In the genomic region with DNA sequence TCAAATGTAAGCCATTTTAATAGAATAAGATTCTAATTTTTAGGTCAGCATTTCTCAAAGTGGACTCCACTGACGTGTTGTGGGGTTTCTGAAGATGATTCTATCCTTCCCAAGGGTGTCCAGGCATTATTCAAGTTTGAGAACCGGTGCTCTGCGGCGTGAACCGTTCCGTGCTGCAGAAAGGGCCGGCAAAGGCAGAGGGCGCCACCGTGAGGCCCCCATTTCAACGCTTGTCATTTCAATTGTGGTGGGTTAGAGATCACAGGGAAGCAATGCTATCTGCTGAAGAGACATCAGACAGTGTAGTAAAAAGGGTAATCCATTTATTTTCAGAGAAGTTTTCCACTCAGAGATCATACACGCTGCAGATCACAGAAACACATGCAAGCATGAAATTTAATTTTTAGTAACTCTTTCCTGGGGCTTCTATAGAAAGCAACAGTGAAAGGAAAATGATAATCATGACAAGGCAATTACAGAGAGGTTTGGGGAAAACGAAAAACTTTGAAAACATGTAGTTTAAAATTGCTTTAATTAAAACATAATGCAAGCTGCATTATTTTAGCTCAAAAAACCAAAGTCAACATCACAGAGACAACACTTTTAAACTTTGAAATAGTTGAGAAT, we compare ENCODE assay signal across 8 cellular contexts.
DNase-seq lines count a peak whose midpoint lies in the region; ATAC-seq and TF ChIP-seq lines count a peak whose summit lies in the region.

No MANE protein-coding gene starts in this region.

- H3K27me3 ChIP-seq in PC-9 (ENCODE audit: insufficient read depth, low read depth) = no peaks in the 10 kb centered on the region

- ATAC-seq in HG03432 (IDR thresholded peaks at IDR 0.05; ENCODE audit: unreplicated experiment) = peak; percentile 79
- no peak for ATAC-seq in HG02885 (IDR thresholded peaks at IDR 0.05; ENCODE audit: poor library complexity, unreplicated experiment)
- ATAC-seq in GM19467 (IDR thresholded peaks at IDR 0.05; ENCODE audit: unreplicated experiment) = no peak

- no peak overlapping the region for H3K27ac Mint-ChIP-seq in nephron progenitor cell

- no peak overlapping the region for H3K4me3 Mint-ChIP-seq in nephron progenitor cell

- no peaks in the 10 kb centered on the region for H4K20me1 ChIP-seq in PC-9 (ENCODE audit: insufficient read depth)

- CTCF ChIA-PET in PC-9 (lab: Charles Lee) = no interaction called here

- no peaks in the 10 kb centered on the region for H3K79me2 ChIP-seq in PC-9 (ENCODE audit: low read depth)

- intact Hi-C loops in PC-9 (cut with micrococcal nuclease; ENCODE audit: unreplicated experiment) = loop anchor here (5.0 kb wide), 1 partner anchor 405 kb away; no protein-coding TSS in a partner anchor

- DNase-seq in NCI-H2196 (lab: John Stamatoyannopoulos, UW; ENCODE audit: unreplicated experiment) (peak; percentile 17), NCI-H2196 treated with DMSO at 0.1 percent for 48 hours (lab: John Stamatoyannopoulos, UW; ENCODE audit: unreplicated experiment) (no peak), PC-9 (peak in 1 of 2 experiments; percentile 18), choroid plexus epithelial cell (ENCODE audit: low read depth) (peak; percentile 36), nephron progenitor cell (peak; percentile 71)

- peaks cover 3% of the 10 kb centered on the region for H3K27me3 Mint-ChIP-seq in nephron progenitor cell (ENCODE audit: low read depth, poor library complexity)

- H2AFZ ChIP-seq in PC-9 = no peak overlapping the region

- peaks cover 71% of the 10 kb centered on the region for H3K4me1 Mint-ChIP-seq in nephron progenitor cell

- no peaks in the 10 kb centered on the region for H3K36me3 Mint-ChIP-seq in nephron progenitor cell (ENCODE audit: low read depth)

- no peak overlapping the region for H3K4me2 ChIP-seq in PC-9

- no peaks in the 10 kb centered on the region for H3F3A ChIP-seq in PC-9 (ENCODE audit: insufficient read depth, low read depth)

- POLR2A ChIA-PET in PC-9 (lab: Charles Lee; ENCODE audit: unreplicated experiment) = no interaction called here

- H3K4me3 ChIP-seq in PC-9 (no peak overlapping the region), choroid plexus epithelial cell (ENCODE audit: low read depth, low read length) (no peak overlapping the region)

- H3K27ac ChIP-seq in PC-9 = no peak overlapping the region

- no peaks in the 10 kb centered on the region for H3K36me3 ChIP-seq in PC-9 (ENCODE audit: low read depth)

- TF ChIP-seq CTCF in PC-9 (conservative IDR thresholded peaks at IDR 0.05) (0 out of 2 replicates have a peak, but pooled peaks have one; percentile 28), choroid plexus epithelial cell (conservative IDR thresholded peaks at IDR 0.05; ENCODE audit: low read depth, low read length) (peak; percentile 78), nephron progenitor cell (IDR thresholded peaks at IDR 0.05) (peak; percentile 72)

- H3K9me3 ChIP-seq in PC-9 (ENCODE audit: insufficient read depth, low read depth) = peaks cover 2% of the 10 kb centered on the region; the same call in 1 of the 2 replicates

- H3K9me2 ChIP-seq in PC-9 (ENCODE audit: insufficient read depth) = no peaks in the 10 kb centered on the region

- H3K9me3 Mint-ChIP-seq in nephron progenitor cell = no peaks in the 10 kb centered on the region

- BruUV-seq in PC-9 (replicated peaks; lab: Mats Ljungman, UMichigan) = no TSS peak

- H3K4me1 ChIP-seq in PC-9 (replicated peaks; ENCODE audit: insufficient read depth) = no peaks in the 10 kb centered on the region

Comparison
In these comparisons a context has a peak if more than half of its experiments do, and no peak if none do; other contexts are left out.
1. CTCF ChIP-seq: peak in every context shown above with its lines; median percentile 78 in choroid plexus epithelial cell; 72 in nephron progenitor cell; 28 in PC-9.